In the genomic region with DNA sequence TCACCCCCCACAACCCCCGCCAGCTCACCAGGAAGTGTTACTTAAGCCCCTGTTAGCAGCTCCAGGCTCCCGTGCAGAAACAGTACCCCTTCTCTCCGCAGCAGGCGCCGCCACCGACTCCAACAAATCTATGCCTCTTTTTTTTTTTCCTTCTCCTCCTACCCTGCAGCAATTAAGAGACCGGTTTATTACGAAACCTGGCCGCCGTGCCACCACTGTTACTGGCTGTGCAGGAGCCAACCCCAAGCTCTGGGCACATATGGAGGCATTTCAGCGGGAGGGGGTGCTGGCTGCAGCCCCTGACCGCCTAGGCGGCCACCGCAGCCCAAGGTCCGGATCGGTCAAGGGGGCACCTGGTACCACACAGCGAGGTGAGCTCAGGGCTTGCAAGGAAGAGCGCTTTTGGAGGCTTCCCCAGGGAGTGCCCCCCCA, we compare ENCODE assay signal across 8 cellular contexts. TPM values are rescaled to one million over a fixed set of nuclear protein-coding genes. Genes with fewer than 3 reads are reported as not detected.
A peak's percentile ranks its signal among the peaks of the same experiment; 100 is the strongest.
DNase-seq lines count a peak whose midpoint lies in the region; ATAC-seq, FAIRE-seq and TF ChIP-seq lines count a peak whose summit lies in the region.

No MANE protein-coding gene starts in this region.

- no peak overlapping the region for H2AFZ ChIP-seq in neural progenitor cell (replicated peaks)

- H3K27me3 Mint-ChIP-seq in activated T-helper 17 cell treated with anti-CD3 and anti-CD28 coated beads, Interleukin-2, amount 50 U/mL, for 72 hours = no peaks in the 10 kb centered on the region
- peaks cover 48% of the 10 kb centered on the region for H3K27me3 Mint-ChIP-seq in neural progenitor cell (ENCODE audit: insufficient read depth, low read depth)

- H3K27ac ChIP-seq in neural progenitor cell = no peak overlapping the region

- H3K4me1 Mint-ChIP-seq in activated T-helper 17 cell treated with anti-CD3 and anti-CD28 coated beads, Interleukin-2, amount 50 U/mL, for 72 hours = peaks cover 8% of the 10 kb centered on the region
- H3K4me1 Mint-ChIP-seq in neural progenitor cell = peaks cover 22% of the 10 kb centered on the region

- H3K4me3 ChIP-seq in GM12865 (ENCODE audit: low read depth, low read length) (peak overlapping the region; percentile 98), fibroblast of villous mesenchyme (ENCODE audit: low read depth, low read length) (peak overlapping the region; percentile 83), neural progenitor cell (peak overlapping the region; percentile 37)

- H3K27ac Mint-ChIP-seq in activated T-helper 17 cell treated with anti-CD3 and anti-CD28 coated beads, Interleukin-2, amount 50 U/mL, for 72 hours = peak overlapping the region; percentile 88
- no peak overlapping the region for H3K27ac Mint-ChIP-seq in neural progenitor cell

- H3K36me3 Mint-ChIP-seq in activated T-helper 17 cell treated with anti-CD3 and anti-CD28 coated beads, Interleukin-2, amount 50 U/mL, for 72 hours (ENCODE audit: low read depth) = peaks cover 38% of the 10 kb centered on the region
- H3K36me3 Mint-ChIP-seq in neural progenitor cell = no peaks in the 10 kb centered on the region

- no peak for FAIRE-seq in urothelium cell line (lab: Jason Lieb, UNC)

- DNase-seq in GM12865 (ENCODE audit: low read depth) = peak; percentile 72
- DNase-seq in NCI-H69 (lab: John Stamatoyannopoulos, UW) = peak; percentile 60
- peak; percentile 83 for DNase-seq in fibroblast of villous mesenchyme (ENCODE audit: low read depth)
- DNase-seq in neural progenitor cell (ENCODE audit: low spot score) = peak; percentile 76
- DNase-seq in cerebellum (ENCODE audit: low spot score) = no peak
- DNase-seq in HK-2 (ENCODE audit: unreplicated experiment) = no peak
- DNase-seq in urothelium cell line (ENCODE audit: low spot score) = no peak

- peak overlapping the region; percentile 98 for H3K4me3 Mint-ChIP-seq in activated T-helper 17 cell treated with anti-CD3 and anti-CD28 coated beads, Interleukin-2, amount 50 U/mL, for 72 hours
- peak overlapping the region; percentile 81 for H3K4me3 Mint-ChIP-seq in neural progenitor cell

- peaks cover 62% of the 10 kb centered on the region for H3K27me3 ChIP-seq in neural progenitor cell

- H3K9me3 ChIP-seq in neural progenitor cell (ENCODE audit: low read depth) = no peaks in the 10 kb centered on the region

- H3F3A ChIP-seq in neural progenitor cell (ENCODE audit: low read depth) = peaks cover 21% of the 10 kb centered on the region

- no peaks in the 10 kb centered on the region for H3K79me2 ChIP-seq in neural progenitor cell (ENCODE audit: low read depth)

- H3K9me3 Mint-ChIP-seq in activated T-helper 17 cell treated with anti-CD3 and anti-CD28 coated beads, Interleukin-2, amount 50 U/mL, for 72 hours = no peaks in the 10 kb centered on the region
- H3K9me3 Mint-ChIP-seq in neural progenitor cell = no peaks in the 10 kb centered on the region

- ATAC-seq in activated T-helper 17 cell treated with anti-CD3 and anti-CD28 coated beads, Interleukin-2, amount 50 U/mL, for 72 hours (replicated peaks) = no peak

- H4K20me1 ChIP-seq in neural progenitor cell (ENCODE audit: low read depth) = peaks cover 35% of the 10 kb centered on the region

- peak; percentile 22 for TF ChIP-seq CTCF in GM12865 (IDR thresholded peaks at IDR 0.05; ENCODE audit: insufficient read depth, low read depth, low read length, missing control alignments)
- peak; percentile 19 for TF ChIP-seq CTCF in fibroblast of villous mesenchyme (IDR thresholded peaks at IDR 0.05; ENCODE audit: insufficient read depth, low read depth, low read length)
- TF ChIP-seq CTCF in neural progenitor cell (IDR thresholded peaks at IDR 0.05) = peak; percentile 29

- H3K4me1 ChIP-seq in neural progenitor cell = peaks cover 26% of the 10 kb centered on the region

- no peaks in the 10 kb centered on the region for H3K36me3 ChIP-seq in neural progenitor cell

- no peak overlapping the region for H3K9ac ChIP-seq in neural progenitor cell

- H3K4me2 ChIP-seq in neural progenitor cell = peak overlapping the region; percentile 69

RNA-seq across cellular contexts. Expression of a gene that starts 2.4 kb away (rescaled TPM):
- total RNA-seq in activated T-helper 17 cell treated with anti-CD3 and anti-CD28 coated beads, Interleukin-2, amount 50 U/mL, for 72 hours = 10 to 100 TPM; 40.6 to 80.0 TPM
- total RNA-seq in fibroblast of villous mesenchyme (54.8 and 70.9 TPM in 2 replicates), neural progenitor cell (ENCODE audit: low replicate concordance) (3.9 and 6.2 TPM in 2 replicates), cerebellum (3.8 TPM)

RNA-seq across cellular contexts. Expression of a gene that starts 21.6 kb away (rescaled TPM):
- 10 to 100 TPM; 63.3 to 98.7 TPM for total RNA-seq in activated T-helper 17 cell treated with anti-CD3 and anti-CD28 coated beads, Interleukin-2, amount 50 U/mL, for 72 hours
- total RNA-seq in fibroblast of villous mesenchyme (58.6 and 92.0 TPM in 2 replicates), neural progenitor cell (ENCODE audit: low replicate concordance) (78.0 and 246 TPM in 2 replicates), cerebellum (51.5 TPM)

RNA-seq across cellular contexts. Expression of a gene that starts 51.0 kb away (rescaled TPM):
- total RNA-seq in activated T-helper 17 cell treated with anti-CD3 and anti-CD28 coated beads, Interleukin-2, amount 50 U/mL, for 72 hours = 100 to 1,000 TPM in 1 of 2 donors, 10 to 100 TPM in 1; 51.0 to 140 TPM
- total RNA-seq in fibroblast of villous mesenchyme (24.2 and 34.8 TPM in 2 replicates), neural progenitor cell (ENCODE audit: low replicate concordance) (22.3 and 37.9 TPM in 2 replicates), cerebellum (13.2 TPM)

Comparison
In these comparisons a context has a peak if more than half of its experiments do, and no peak if none do; other contexts are left out.
1. DNase-seq: peak in GM12865 (single experiment), NCI-H69 (single experiment), fibroblast of villous mesenchyme (single experiment) and neural progenitor cell (single experiment); none in cerebellum (single experiment), HK-2 (single experiment) and urothelium cell line (single experiment).
2. H3K4me3 ChIP-seq: peak in every context shown above with its lines; median percentile 98 in GM12865; 83 in fibroblast of villous mesenchyme; 37 in neural progenitor cell.
3. Peak in every context shown above with its lines, with median percentiles within 50 percentile points of each other: CTCF ChIP-seq.